1 cellular context compared by ENCODE assay signal in the genomic region with DNA sequence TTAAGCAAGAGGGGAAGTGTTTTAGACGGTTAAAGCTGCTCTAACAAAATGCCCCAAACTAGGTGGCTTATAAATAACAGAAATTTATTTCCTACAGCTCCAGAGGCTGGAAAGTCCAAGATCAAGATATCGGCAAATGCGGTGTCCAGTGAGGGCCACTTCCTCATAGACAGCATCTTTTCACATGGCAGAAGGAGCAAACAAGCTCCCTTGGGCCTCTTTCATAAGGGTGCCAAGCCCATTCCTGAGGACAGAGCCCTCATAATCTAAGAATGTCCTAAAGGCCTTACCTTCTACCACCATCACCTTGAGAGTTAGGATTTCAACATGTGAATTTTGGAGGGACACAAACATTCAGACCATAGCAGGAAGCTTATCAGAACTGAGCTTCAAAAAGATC.
A peak's percentile ranks its signal among the peaks of the same experiment; 100 is the strongest.
TF ChIP-seq lines count a peak whose summit lies in the region.

No MANE protein-coding gene starts in this region.

TF ChIP-seq in K562, 482 proteins besides CTCF, POLR2A, EP300 and RAD21 (continued from another document):
- TF ChIP-seq PCBP1 (IDR thresholded peaks at IDR 0.05; ENCODE audit: low read depth, low read length, poor library complexity, severe bottlenecking) (no peak), BRF1 (IDR thresholded peaks at IDR 0.05; ENCODE audit: borderline replicate concordance, extremely low read depth, insufficient read length) (no peak), ASH1L (IDR thresholded peaks at IDR 0.05; ENCODE audit: borderline replicate concordance, low read depth, partially characterized antibody) (no peak), ZNF589 (CRISPR knock-in tag; IDR thresholded peaks at IDR 0.05; ENCODE audit: low read depth) (no peak), KLF16 (IDR thresholded peaks at IDR 0.05) (no peak), NELFE (IDR thresholded peaks at IDR 0.05; ENCODE audit: insufficient read depth, insufficient read length) (no peak), RBFOX2 (IDR thresholded peaks at IDR 0.05; ENCODE audit: low read depth, low read length) (no peak)
- TF ChIP-seq, protein P1, sequence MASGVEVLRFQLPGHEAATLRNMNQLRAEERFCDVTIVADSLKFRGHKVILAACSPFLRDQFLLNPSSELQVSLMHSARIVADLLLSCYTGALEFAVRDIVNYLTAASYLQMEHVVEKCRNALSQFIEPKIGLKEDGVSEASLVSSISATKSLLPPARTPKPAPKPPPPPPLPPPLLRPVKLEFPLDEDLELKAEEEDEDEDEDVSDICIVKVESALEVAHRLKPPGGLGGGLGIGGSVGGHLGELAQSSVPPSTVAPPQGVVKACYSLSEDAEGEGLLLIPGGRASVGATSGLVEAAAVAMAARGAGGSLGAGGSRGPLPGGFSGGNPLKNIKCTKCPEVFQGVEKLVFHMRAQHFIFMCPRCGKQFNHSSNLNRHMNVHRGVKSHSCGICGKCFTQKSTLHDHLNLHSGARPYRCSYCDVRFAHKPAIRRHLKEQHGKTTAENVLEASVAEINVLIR (CRISPR knock-in tag; IDR thresholded peaks at IDR 0.05): no peak
- TF ChIP-seq, protein P2, sequence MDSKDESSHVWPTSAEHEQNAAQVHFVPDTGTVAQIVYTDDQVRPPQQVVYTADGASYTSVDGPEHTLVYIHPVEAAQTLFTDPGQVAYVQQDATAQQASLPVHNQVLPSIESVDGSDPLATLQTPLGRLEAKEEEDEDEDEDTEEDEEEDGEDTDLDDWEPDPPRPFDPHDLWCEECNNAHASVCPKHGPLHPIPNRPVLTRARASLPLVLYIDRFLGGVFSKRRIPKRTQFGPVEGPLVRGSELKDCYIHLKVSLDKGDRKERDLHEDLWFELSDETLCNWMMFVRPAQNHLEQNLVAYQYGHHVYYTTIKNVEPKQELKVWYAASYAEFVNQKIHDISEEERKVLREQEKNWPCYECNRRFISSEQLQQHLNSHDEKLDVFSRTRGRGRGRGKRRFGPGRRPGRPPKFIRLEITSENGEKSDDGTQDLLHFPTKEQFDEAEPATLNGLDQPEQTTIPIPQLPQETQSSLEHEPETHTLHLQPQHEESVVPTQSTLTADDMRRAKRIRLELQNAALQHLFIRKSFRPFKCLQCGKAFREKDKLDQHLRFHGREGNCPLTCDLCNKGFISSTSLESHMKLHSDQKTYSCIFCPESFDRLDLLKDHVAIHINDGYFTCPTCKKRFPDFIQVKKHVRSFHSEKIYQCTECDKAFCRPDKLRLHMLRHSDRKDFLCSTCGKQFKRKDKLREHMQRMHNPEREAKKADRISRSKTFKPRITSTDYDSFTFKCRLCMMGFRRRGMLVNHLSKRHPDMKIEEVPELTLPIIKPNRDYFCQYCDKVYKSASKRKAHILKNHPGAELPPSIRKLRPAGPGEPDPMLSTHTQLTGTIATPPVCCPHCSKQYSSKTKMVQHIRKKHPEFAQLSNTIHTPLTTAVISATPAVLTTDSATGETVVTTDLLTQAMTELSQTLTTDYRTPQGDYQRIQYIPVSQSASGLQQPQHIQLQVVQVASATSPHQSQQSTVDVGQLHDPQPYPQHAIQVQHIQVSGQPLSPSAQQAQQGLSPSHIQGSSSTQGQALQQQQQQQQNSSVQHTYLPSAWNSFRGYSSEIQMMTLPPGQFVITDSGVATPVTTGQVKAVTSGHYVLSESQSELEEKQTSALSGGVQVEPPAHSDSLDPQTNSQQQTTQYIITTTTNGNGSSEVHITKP (IDR thresholded peaks at IDR 0.05; ENCODE audit: partially characterized antibody): peak; percentile 75
